Comparison of ENCODE assay signal across 23 cellular contexts in the genomic region with DNA sequence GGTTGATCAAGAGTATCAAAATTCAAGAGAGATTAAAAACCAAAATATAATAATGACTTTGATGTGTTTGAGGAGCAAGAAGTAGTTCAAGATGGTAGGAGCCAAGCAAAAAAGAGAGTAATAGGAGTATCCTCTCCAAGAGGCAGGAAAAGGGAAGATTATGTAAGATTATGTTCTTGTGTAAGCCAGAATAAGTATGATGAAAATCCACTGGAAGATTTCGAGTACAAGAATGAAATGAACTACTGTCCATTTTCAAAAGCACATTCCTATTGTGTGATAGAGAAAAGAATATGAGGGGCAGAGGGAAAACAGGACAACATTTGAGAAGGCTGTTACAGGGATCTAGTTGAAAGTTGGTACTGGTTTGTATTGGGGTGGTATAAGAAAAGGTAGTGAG.
"Had no signal": no experiment of that assay in that cellular context is flagged by ENCODE, and none has a peak within 500 bp of the region (broad histone marks: within the 10 kb centered on the region; RNA-seq: fewer than 3 reads in every experiment).

No MANE protein-coding gene starts in this region.

- ATAC-seq: activated T-helper 17 cell treated with anti-CD3 and anti-CD28 coated beads, Interleukin-2, amount 50 U/mL, for 72 hours; PC-3; SK-N-SH treated with all-trans-retinoic acid at 6 μM for 48 hours; T-helper 17 cell had no signal

- DNase-seq: activated CD4-positive, alpha-beta memory T cell treated with anti-CD3 and anti-CD28 coated beads for 36 hours; activated CD4-positive, alpha-beta T cell treated with anti-CD3 and anti-CD28 coated beads, Interleukin-2, amount 10 ng/mL, durations not matched to agents 7 days and 5 days; activated CD4-positive, CD25-positive, alpha-beta regulatory T cell; activated gamma-delta T cell; activated naive CD4-positive, alpha-beta T cell treated with anti-CD3 and anti-CD28 coated beads for 36 hours; activated T-cell treated with anti-CD3 and anti-CD28 coated beads for 4 hours; activated T-cell treated with anti-CD3 and anti-CD28 coated beads, Interleukin-2, amount 50 U/mL, for 48 hours; anterior cingulate cortex; central memory CD4-positive, alpha-beta T cell; KG1; NCI-H1092 treated with DMSO at 0.1 percent for 48 hours; NCI-H1417 treated with DMSO at 0.1 percent for 48 hours; NCI-H1694 treated with DMSO at 0.1 percent for 48 hours; NCI-H2029 treated with DMSO at 0.1 percent for 48 hours; NCI-H510A treated with DMSO at 0.1 percent for 48 hours; NCI-H69; NK-92 treated with Interleukin-12 subunit alpha and Interleukin-12 subunit beta, amount 100 ng/mL, for 24 hours; PC-3; SHP77; T-helper 17 cell; T-helper 9 cell had no signal
